Comparison of ENCODE assay signal across 24 cellular contexts in the genomic region with DNA sequence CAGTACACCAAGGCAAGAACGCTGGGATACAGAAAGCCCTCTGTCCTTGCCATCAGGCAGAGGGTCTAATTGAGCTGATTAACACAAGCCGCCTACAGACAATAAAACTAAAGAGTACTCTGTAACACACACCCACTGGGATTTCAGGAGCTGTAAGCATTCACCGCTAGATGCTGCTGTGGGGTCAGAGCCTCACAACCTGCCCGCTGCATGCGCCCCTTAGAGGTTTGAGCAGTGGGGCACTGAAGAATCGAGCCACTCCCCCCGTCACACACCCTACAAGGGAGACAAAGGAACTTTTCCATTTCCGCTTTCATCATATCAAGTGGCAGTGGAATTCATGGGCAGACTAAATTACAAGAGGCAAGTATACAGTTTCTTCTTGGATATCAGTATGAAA.
DNase-seq lines count a peak whose midpoint lies in the region; ATAC-seq, FAIRE-seq and TF ChIP-seq lines count a peak whose summit lies in the region.
"Had no signal": no experiment of that assay in that cellular context is flagged by ENCODE, and none has a peak within 500 bp of the region (broad histone marks: within the 10 kb centered on the region; RNA-seq: fewer than 3 reads in every experiment).

No MANE protein-coding gene starts in this region.

- no peak for TF ChIP-seq CTCF in astrocyte (IDR thresholded peaks at IDR 0.05; ENCODE audit: insufficient read depth, low read depth, low read length)
- TF ChIP-seq CTCF in lower leg skin (IDR thresholded peaks at IDR 0.05) = no peak
- TF ChIP-seq CTCF in PC-9 (conservative IDR thresholded peaks at IDR 0.05) = no peak

- WGBS in lower leg skin, 2 donors = 81 to 82% methylated on average over 8 of the region's 8 CpGs

- FAIRE-seq in astrocyte (lab: Jason Lieb, UNC) = no peak
- FAIRE-seq: D721Med, frontal cortex had no signal

- H3K4me3 Mint-ChIP-seq in astrocyte (ENCODE audit: unreplicated experiment) = no peak overlapping the region
- H3K4me3 Mint-ChIP-seq: activated CD4-positive, alpha-beta memory T cell treated with anti-CD3 and anti-CD28 coated beads, Interleukin-2, amount 10 ng/mL, durations not matched to agents 7 days and 5 days; stimulated activated naive B cell treated with anti-CD40 and anti-IgM and Interleukin-4, amounts not matched to agents 10 μg/mL and 1 μg/mL and 100 μg/mL, for 72 hours had no signal

- H3K36me3 ChIP-seq in astrocyte (ENCODE audit: insufficient read depth, low read length) = no peaks in the 10 kb centered on the region
- no peaks in the 10 kb centered on the region for H3K36me3 ChIP-seq in PC-9 (ENCODE audit: low read depth)
- H3K36me3 ChIP-seq: adrenal gland, BLaER1, left lung, Peyer's patch, thyroid gland had no signal

- H3K27me3 Mint-ChIP-seq in astrocyte (ENCODE audit: low read depth, unreplicated experiment) = no peaks in the 10 kb centered on the region
- H3K27me3 Mint-ChIP-seq: activated CD4-positive, alpha-beta memory T cell treated with anti-CD3 and anti-CD28 coated beads, Interleukin-2, amount 10 ng/mL, durations not matched to agents 7 days and 5 days; progenitor cell of endocrine pancreas; stimulated activated naive B cell treated with anti-CD40 and anti-IgM and Interleukin-4, amounts not matched to agents 10 μg/mL and 1 μg/mL and 100 μg/mL, for 72 hours had no signal

- H3K4me2 ChIP-seq in astrocyte (ENCODE audit: low read length) (no peak overlapping the region), PC-9 (no peak overlapping the region)
- H3K4me2 ChIP-seq: BLaER1 had no signal

- no peak for ATAC-seq in HG02981 (IDR thresholded peaks at IDR 0.05; ENCODE audit: unreplicated experiment)
- ATAC-seq: left lung had no signal

- no peaks in the 10 kb centered on the region for H3K4me1 ChIP-seq in astrocyte (ENCODE audit: insufficient read depth, low read length)
- no peaks in the 10 kb centered on the region for H3K4me1 ChIP-seq in PC-9 (replicated peaks; ENCODE audit: insufficient read depth)
- H3K4me1 ChIP-seq: adrenal gland, BLaER1, left lung, Peyer's patch, thyroid gland had no signal

- H4K20me1 ChIP-seq in astrocyte (ENCODE audit: insufficient read depth, low read length) (no peaks in the 10 kb centered on the region), PC-9 (ENCODE audit: insufficient read depth) (no peaks in the 10 kb centered on the region)
- H4K20me1 ChIP-seq: BLaER1 had no signal

- intact Hi-C loops in lower leg skin (cut with DNase I; ENCODE audit: low total_unique reads) (no loop called here), PC-9 (cut with micrococcal nuclease; ENCODE audit: unreplicated experiment) (no loop called here)

- H2AFZ ChIP-seq in astrocyte (ENCODE audit: low read depth, low read length) (no peak overlapping the region), PC-9 (no peak overlapping the region)

- no peak overlapping the region for H3K27ac Mint-ChIP-seq in astrocyte (ENCODE audit: unreplicated experiment)
- H3K27ac Mint-ChIP-seq: activated CD4-positive, alpha-beta memory T cell treated with anti-CD3 and anti-CD28 coated beads, Interleukin-2, amount 10 ng/mL, durations not matched to agents 7 days and 5 days; progenitor cell of endocrine pancreas; stimulated activated naive B cell treated with anti-CD40 and anti-IgM and Interleukin-4, amounts not matched to agents 10 μg/mL and 1 μg/mL and 100 μg/mL, for 72 hours had no signal

- no peaks in the 10 kb centered on the region for H3K9me3 ChIP-seq in astrocyte (ENCODE audit: insufficient read depth, low read depth, low read length)
- no peaks in the 10 kb centered on the region for H3K9me3 ChIP-seq in PC-9 (ENCODE audit: insufficient read depth, low read depth)
- H3K9me3 ChIP-seq: Peyer's patch, thyroid gland had no signal

- no peaks in the 10 kb centered on the region for H3K9me2 ChIP-seq in PC-9 (ENCODE audit: insufficient read depth)

- no peak overlapping the region for H3K27ac ChIP-seq in astrocyte (ENCODE audit: low read depth, low read length)
- no peak overlapping the region for H3K27ac ChIP-seq in PC-9
- H3K27ac ChIP-seq: adrenal gland, BLaER1, left lung, Peyer's patch, SK-N-MC, thyroid gland had no signal

- BruUV-seq in PC-9 (replicated peaks; lab: Mats Ljungman, UMichigan) = no TSS peak

- H3K4me3 ChIP-seq in astrocyte (ENCODE audit: insufficient read depth, low read depth, low read length) (no peak overlapping the region), lower leg skin (ENCODE audit: low read depth, poor library complexity, severe bottlenecking) (no peak overlapping the region), PC-9 (no peak overlapping the region)
- H3K4me3 ChIP-seq: adrenal gland, BLaER1, left lung, Peyer's patch, SK-N-MC, thyroid gland had no signal

- no peaks in the 10 kb centered on the region for H3K4me1 Mint-ChIP-seq in astrocyte (ENCODE audit: low read depth, unreplicated experiment)
- H3K4me1 Mint-ChIP-seq: activated CD4-positive, alpha-beta memory T cell treated with anti-CD3 and anti-CD28 coated beads, Interleukin-2, amount 10 ng/mL, durations not matched to agents 7 days and 5 days; stimulated activated naive B cell treated with anti-CD40 and anti-IgM and Interleukin-4, amounts not matched to agents 10 μg/mL and 1 μg/mL and 100 μg/mL, for 72 hours had no signal

- POLR2A ChIA-PET in PC-9 (lab: Charles Lee; ENCODE audit: unreplicated experiment) = no interaction called here

- H3K79me2 ChIP-seq in astrocyte (ENCODE audit: insufficient read depth, low read length) (no peaks in the 10 kb centered on the region), PC-9 (ENCODE audit: low read depth) (no peaks in the 10 kb centered on the region)

- no peaks in the 10 kb centered on the region for H3F3A ChIP-seq in PC-9 (ENCODE audit: insufficient read depth, low read depth)

- no peak for TF ChIP-seq POLR2A in lower leg skin (IDR thresholded peaks at IDR 0.05)

- H3K27me3 ChIP-seq in astrocyte (ENCODE audit: insufficient read depth, low read length) (no peaks in the 10 kb centered on the region), PC-9 (ENCODE audit: insufficient read depth, low read depth) (no peaks in the 10 kb centered on the region)
- H3K27me3 ChIP-seq: adrenal gland, BLaER1, left lung, Peyer's patch, thyroid gland had no signal

- H3K36me3 Mint-ChIP-seq in astrocyte (ENCODE audit: low read depth, unreplicated experiment) = no peaks in the 10 kb centered on the region
- H3K36me3 Mint-ChIP-seq: stimulated activated naive B cell treated with anti-CD40 and anti-IgM and Interleukin-4, amounts not matched to agents 10 μg/mL and 1 μg/mL and 100 μg/mL, for 72 hours had no signal

- CTCF ChIA-PET in PC-9 (lab: Charles Lee) = no interaction called here

- DNase-seq in COLO829 (ENCODE audit: low spot score) = peak; percentile 6
- peak; percentile 8 to 40 for DNase-seq in NCI-H1930 (lab: John Stamatoyannopoulos, UW)
- peak; percentile 0 for DNase-seq in astrocyte (ENCODE audit: low read depth)
- DNase-seq in islet precursor cell = peak; percentile 66
- DNase-seq in activated effector memory CD4-positive, alpha-beta T cell treated with Interleukin-2 at 50 U/mL for 16 hours = no peak
- no peak for DNase-seq in lower leg skin (ENCODE audit: low spot score in 2 of 2)
- DNase-seq in PC-9 = no peak
- DNase-seq: activated CD4-positive, alpha-beta memory T cell treated with anti-CD3 and anti-CD28 coated beads, Interleukin-2, amount 10 ng/mL, durations not matched to agents 7 days and 5 days; activated CD4-positive, CD25-positive, alpha-beta regulatory T cell; adrenal gland; EL; NCI-H1436; NCI-H226; Peyer's patch; stimulated activated CD4-positive, alpha-beta T cell treated with anti-CD3 and anti-CD28 coated beads, Interleukin-1b, Interleukin-23, amount 100 ng/mL, for 48 hours; stimulated activated naive B cell treated with anti-CD40 and anti-IgM and Interleukin-4, amounts not matched to agents 10 μg/mL and 1 μg/mL and 100 μg/mL, for 72 hours; thyroid gland had no signal

- H3K9ac ChIP-seq in astrocyte (ENCODE audit: low read length) = no peak overlapping the region
- H3K9ac ChIP-seq: BLaER1 had no signal

- H3K9me3 Mint-ChIP-seq in astrocyte (ENCODE audit: unreplicated experiment) = peaks cover 14% of the 10 kb centered on the region

Comparison
In these comparisons a context has a peak if more than half of its experiments do, and no peak if none do; other contexts are left out.
1. DNase-seq: peak in COLO829 (single experiment), NCI-H1930 (2 of 2), astrocyte (single experiment) and islet precursor cell (single experiment); none in activated effector memory CD4-positive, alpha-beta T cell treated with Interleukin-2 at 50 U/mL for 16 hours (single experiment), lower leg skin (0 of 2) and PC-9 (0 of 2).